ENCODE assay signal across 16 cellular contexts in genomic region chr2:12950957-12951656, GRCh38.
DNase-seq lines count a peak whose midpoint lies in the region; ATAC-seq and TF ChIP-seq lines count a peak whose summit lies in the region.
"Had no signal": no experiment of that assay in that cellular context is flagged by ENCODE, and none has a peak within 500 bp of the region (broad histone marks: within the 10 kb centered on the region; RNA-seq: fewer than 3 reads in every experiment).

No MANE protein-coding gene starts in this region.

- peak overlapping the region; percentile 57 for H3K4me2 ChIP-seq in mammary epithelial cell (ENCODE audit: insufficient read depth, low read depth, low read length)

- H3K27ac ChIP-seq in mammary epithelial cell (ENCODE audit: insufficient read depth, low read depth, low read length) (no peak overlapping the region), stomach (no peak overlapping the region)
- H3K27ac ChIP-seq: dorsolateral prefrontal cortex had no signal

- TF ChIP-seq CTCF in mammary epithelial cell (conservative IDR thresholded peaks at IDR 0.05 in 1 of 2, IDR thresholded peaks at IDR 0.05 in 1 of 2; ENCODE audit: extremely low read depth in 1 of 2, insufficient read depth in 1 of 2, low read depth in 1 of 2, low read length in 2 of 2), result no peak
- no peak for TF ChIP-seq CTCF in MCF 10A (IDR thresholded peaks at IDR 0.05; ENCODE audit: unreplicated experiment)
- TF ChIP-seq CTCF in astrocyte of the spinal cord (IDR thresholded peaks at IDR 0.05; ENCODE audit: low read depth, low read length), result no peak
- TF ChIP-seq CTCF in stomach (IDR thresholded peaks at IDR 0.05), result no peak

- in situ Hi-C loops in mammary epithelial cell (cut with MboI; ENCODE audit: low sequenced_read_pairs in 2 of 2), result no loop called here
- in situ Hi-C loops in astrocyte of the spinal cord (cut with HindIII; ENCODE audit: low sequenced_read_pairs), result no loop called here

- WGBS in mammary epithelial cell (ENCODE audit: low coverage, missing lambda C conversion rate), result 42% methylated on average over 8 of the region's 8 CpGs
- 55 to 68% (median 63%) methylated on average over 8 of the region's 8 CpGs for WGBS in stomach, 5 donors

- H3K4me1 Mint-ChIP-seq in MCF 10A (ENCODE audit: insufficient read depth, unreplicated experiment), result peaks cover 6% of the 10 kb centered on the region
- H3K4me1 Mint-ChIP-seq in activated naive CD8-positive, alpha-beta T cell treated with anti-CD3 and anti-CD28 coated beads for 36 hours, result peaks cover 14% of the 10 kb centered on the region

- no peaks in the 10 kb centered on the region for H3K27me3 Mint-ChIP-seq in MCF 10A (ENCODE audit: insufficient read depth, unreplicated experiment)
- peaks cover 40% of the 10 kb centered on the region for H3K27me3 Mint-ChIP-seq in activated naive CD8-positive, alpha-beta T cell treated with anti-CD3 and anti-CD28 coated beads for 36 hours

- no peaks in the 10 kb centered on the region for H3K36me3 Mint-ChIP-seq in MCF 10A (ENCODE audit: insufficient read depth, unreplicated experiment)
- no peaks in the 10 kb centered on the region for H3K36me3 Mint-ChIP-seq in activated naive CD8-positive, alpha-beta T cell treated with anti-CD3 and anti-CD28 coated beads for 36 hours
- H3K36me3 Mint-ChIP-seq: natural killer cell treated with Interleukin-12 subunit alpha and Interleukin-12 subunit beta and Interleukin-15 and Interleukin-18, amount 100 ng/mL, for 72 hours had no signal

- no peaks in the 10 kb centered on the region for H3K9me3 ChIP-seq in mammary epithelial cell (replicated peaks; ENCODE audit: insufficient read depth, low read length)
- H3K9me3 ChIP-seq in stomach, result no peaks in the 10 kb centered on the region

- H3K4me1 ChIP-seq in mammary epithelial cell (ENCODE audit: insufficient read depth, low read length), result peaks cover 15% of the 10 kb centered on the region
- no peaks in the 10 kb centered on the region for H3K4me1 ChIP-seq in stomach

- BruUV-seq in mammary epithelial cell (replicated peaks; lab: Mats Ljungman, UMichigan) (no TSS peak), MCF 10A (replicated peaks; lab: Mats Ljungman, UMichigan) (no TSS peak)

- H3K27me3 ChIP-seq in mammary epithelial cell (ENCODE audit: insufficient read depth, low read length), result no peaks in the 10 kb centered on the region
- peaks cover 0 to 5% (median 0%) of the 10 kb centered on the region in 3 donors for H3K27me3 ChIP-seq in stomach

- no peaks in the 10 kb centered on the region for H3K36me3 ChIP-seq in mammary epithelial cell (ENCODE audit: insufficient read depth, low read length)
- no peaks in the 10 kb centered on the region for H3K36me3 ChIP-seq in stomach

- CTCF ChIA-PET in mammary epithelial cell (lab: Charles Lee; ENCODE audit: low non-redundant PET) (no interaction called here), MCF 10A (lab: Yijun Ruan, JAX) (interaction anchor here (1.0 to 3.5 kb wide), 3 partner anchors 17 to 56 kb away, joined by 3 to 23 read pairs (median 14); no protein-coding TSS in a partner anchor)

- no peak for DNase-seq in mammary epithelial cell
- DNase-seq in MCF 10A (ENCODE audit: unreplicated experiment), result no peak
- DNase-seq in astrocyte of the spinal cord (ENCODE audit: low read depth, low spot score), result peak; percentile 67
- DNase-seq in islet precursor cell, result peak; percentile 61
- DNase-seq in Right ventricle myocardium inferior (ENCODE audit: missing footprints), result no peak
- DNase-seq in stomach, result no peak
- DNase-seq in activated naive CD8-positive, alpha-beta T cell treated with anti-CD3 and anti-CD28 coated beads for 36 hours, result no peak
- DNase-seq: 8988T; activated CD4-positive, alpha-beta T cell treated with anti-CD3 and anti-CD28 coated beads, Interleukin-2, amount 10 ng/mL, durations not matched to agents 24 days and 14 days; activated T-cell treated with anti-CD3 and anti-CD28 coated beads, Interleukin-2, amount 50 U/mL, for 24 hours; dorsolateral prefrontal cortex; NCI-H1417 treated with DMSO at 0.1 percent for 48 hours; NCI-H345; T-helper 2 cell had no signal

- no peak for TF ChIP-seq EP300 in stomach (IDR thresholded peaks at IDR 0.05)

- peak overlapping the region; percentile 56 for H2AFZ ChIP-seq in mammary epithelial cell (ENCODE audit: low read depth, low read length)

- no peak overlapping the region for H3K27ac Mint-ChIP-seq in MCF 10A (ENCODE audit: low read depth, unreplicated experiment)
- H3K27ac Mint-ChIP-seq in activated naive CD8-positive, alpha-beta T cell treated with anti-CD3 and anti-CD28 coated beads for 36 hours, result no peak overlapping the region
- H3K27ac Mint-ChIP-seq: activated CD4-positive, alpha-beta T cell treated with anti-CD3 and anti-CD28 coated beads, Interleukin-2, amount 10 ng/mL, durations not matched to agents 24 days and 14 days; activated T-cell treated with anti-CD3 and anti-CD28 coated beads, Interleukin-2, amount 50 U/mL, for 24 hours; natural killer cell treated with Interleukin-12 subunit alpha and Interleukin-12 subunit beta and Interleukin-15 and Interleukin-18, amount 100 ng/mL, for 72 hours had no signal

- H3K4me3 ChIP-seq in mammary epithelial cell (replicated peaks in 1 of 3; ENCODE audit: insufficient read depth in 1 of 3, low read depth in 2 of 3, low read length in 3 of 3) (no peak overlapping the region), astrocyte of the spinal cord (ENCODE audit: low read depth, low read length) (no peak overlapping the region), stomach (no peak overlapping the region)
- H3K4me3 ChIP-seq: dorsolateral prefrontal cortex had no signal

- H3K4me3 Mint-ChIP-seq in MCF 10A (ENCODE audit: unreplicated experiment), result no peak overlapping the region
- no peak overlapping the region for H3K4me3 Mint-ChIP-seq in activated naive CD8-positive, alpha-beta T cell treated with anti-CD3 and anti-CD28 coated beads for 36 hours
- H3K4me3 Mint-ChIP-seq: activated CD4-positive, alpha-beta T cell treated with anti-CD3 and anti-CD28 coated beads, Interleukin-2, amount 10 ng/mL, durations not matched to agents 24 days and 14 days; activated T-cell treated with anti-CD3 and anti-CD28 coated beads, Interleukin-2, amount 50 U/mL, for 24 hours; natural killer cell treated with Interleukin-12 subunit alpha and Interleukin-12 subunit beta and Interleukin-15 and Interleukin-18, amount 100 ng/mL, for 72 hours had no signal

- no peak overlapping the region for H3K9ac ChIP-seq in mammary epithelial cell (ENCODE audit: insufficient read depth, low read length)

- dilution Hi-C loops in mammary epithelial cell (cut with HindIII; ENCODE audit: low sequenced_read_pairs), result no loop called here

- intact Hi-C loops in mammary epithelial cell (cut with micrococcal nuclease), result no loop called here
- intact Hi-C loops in MCF 10A (cut with micrococcal nuclease), result no loop called here
- intact Hi-C loops in Right ventricle myocardium inferior (cut with DNase I), result no loop called here
- intact Hi-C loops in stomach (cut with DNase I; ENCODE audit: low total_unique reads), result no loop called here

- no peaks in the 10 kb centered on the region for H3K9me3 Mint-ChIP-seq in MCF 10A (ENCODE audit: unreplicated experiment)
- no peaks in the 10 kb centered on the region for H3K9me3 Mint-ChIP-seq in activated naive CD8-positive, alpha-beta T cell treated with anti-CD3 and anti-CD28 coated beads for 36 hours
- H3K9me3 Mint-ChIP-seq: activated CD4-positive, alpha-beta T cell treated with anti-CD3 and anti-CD28 coated beads, Interleukin-2, amount 10 ng/mL, durations not matched to agents 24 days and 14 days; activated T-cell treated with anti-CD3 and anti-CD28 coated beads, Interleukin-2, amount 50 U/mL, for 24 hours; natural killer cell treated with Interleukin-12 subunit alpha and Interleukin-12 subunit beta and Interleukin-15 and Interleukin-18, amount 100 ng/mL, for 72 hours had no signal

- H3K79me2 ChIP-seq in mammary epithelial cell (ENCODE audit: insufficient read depth, low read length), result no peaks in the 10 kb centered on the region

- TF ChIP-seq POLR2A in stomach (IDR thresholded peaks at IDR 0.05), result no peak

- H4K20me1 ChIP-seq in mammary epithelial cell (ENCODE audit: insufficient read depth, low read length), result no peaks in the 10 kb centered on the region

- POLR2A ChIA-PET in MCF 10A (lab: Yijun Ruan, JAX), result interaction anchor here (2.2 kb wide), 1 partner anchor 18 kb away, joined by 10 read pairs; no protein-coding TSS in a partner anchor

- ATAC-seq in Right ventricle myocardium inferior (no peak), HG03520 (IDR thresholded peaks at IDR 0.05; ENCODE audit: unreplicated experiment) (no peak)
- ATAC-seq: natural killer cell treated with Interleukin-12 subunit alpha and Interleukin-12 subunit beta and Interleukin-15 and Interleukin-18, amount 100 ng/mL, for 72 hours had no signal

Comparison
In these comparisons a context has a peak if more than half of its experiments do, and no peak if none do; other contexts are left out.
1. DNase-seq: peak in astrocyte of the spinal cord (single experiment) and islet precursor cell (single experiment); none in mammary epithelial cell (single experiment), MCF 10A (single experiment), Right ventricle myocardium inferior (single experiment), stomach (single experiment) and activated naive CD8-positive, alpha-beta T cell treated with anti-CD3 and anti-CD28 coated beads for 36 hours (single experiment).